In genomic region chr17:8868092-8868491, GRCh38 we compare ENCODE assay signal across 1 cellular context.
TF ChIP-seq lines count a peak whose summit lies in the region.

No MANE protein-coding gene starts in this region.

TF ChIP-seq in HepG2, 621 proteins besides CTCF, POLR2A, EP300 and RAD21:
- TF ChIP-seq ZNF75D (CRISPR knock-in tag; IDR thresholded peaks at IDR 0.05; ENCODE audit: borderline replicate concordance), result no peak
